In genomic region chr3:127915115-127915936, GRCh38 we compare ENCODE assay signal across 9 cellular contexts. TPM values are rescaled to one million over a fixed set of nuclear protein-coding genes. Genes with fewer than 3 reads are reported as not detected.
DNase-seq lines count a peak whose midpoint lies in the region; ATAC-seq and TF ChIP-seq lines count a peak whose summit lies in the region.
"Had no signal": no experiment of that assay in that cellular context is flagged by ENCODE, and none has a peak within 500 bp of the region (broad histone marks: within the 10 kb centered on the region; RNA-seq: fewer than 3 reads in every experiment).

A gene with protein sequence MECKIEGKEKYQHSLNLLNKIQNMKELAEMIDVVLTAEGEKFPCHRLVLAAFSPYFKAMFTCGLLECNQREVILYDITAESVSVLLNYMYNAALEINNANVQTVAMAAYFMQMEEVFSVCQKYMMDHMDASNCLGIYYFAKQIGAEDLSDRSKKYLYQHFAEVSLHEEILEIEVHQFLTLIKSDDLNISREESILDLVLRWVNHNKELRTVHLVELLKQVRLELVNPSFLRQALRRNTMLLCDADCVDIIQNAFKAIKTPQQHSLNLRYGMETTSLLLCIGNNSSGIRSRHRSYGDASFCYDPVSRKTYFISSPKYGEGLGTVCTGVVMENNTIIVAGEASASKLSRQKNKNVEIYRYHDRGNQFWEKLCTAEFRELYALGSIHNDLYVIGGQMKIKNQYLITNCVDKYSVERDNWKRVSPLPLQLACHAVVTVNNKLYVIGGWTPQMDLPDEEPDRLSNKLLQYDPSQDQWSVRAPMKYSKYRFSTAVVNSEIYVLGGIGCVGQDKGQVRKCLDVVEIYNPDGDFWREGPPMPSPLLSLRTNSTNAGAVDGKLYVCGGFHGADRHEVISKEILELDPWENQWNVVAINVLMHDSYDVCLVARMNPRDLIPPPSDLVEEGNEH (plus strand): TSS chr3:127915232. CDS start chr3:127923062, 7,830 bp downstream.

- H3K9me3 ChIP-seq in neural progenitor cell (ENCODE audit: low read depth), result no peaks in the 10 kb centered on the region

- peaks cover 4% of the 10 kb centered on the region for H3K4me1 Mint-ChIP-seq in neural progenitor cell

- no peaks in the 10 kb centered on the region for H3F3A ChIP-seq in neural progenitor cell (ENCODE audit: low read depth)

- peaks cover 8% of the 10 kb centered on the region for H3K9me3 Mint-ChIP-seq in neural progenitor cell

- H3K27me3 ChIP-seq in neural progenitor cell, result peaks cover 52% of the 10 kb centered on the region

- no peaks in the 10 kb centered on the region for H4K20me1 ChIP-seq in neural progenitor cell (ENCODE audit: low read depth)

- H3K27ac ChIP-seq in neural progenitor cell, result no peak within 1 kb of the TSS

- H3K27me3 Mint-ChIP-seq in neural progenitor cell (ENCODE audit: insufficient read depth, low read depth), result peaks cover 2% of the 10 kb centered on the region

- ATAC-seq in HG03175 (IDR thresholded peaks at IDR 0.05; ENCODE audit: unreplicated experiment) (no peak), HG02642 (IDR thresholded peaks at IDR 0.05; ENCODE audit: poor library complexity, unreplicated experiment) (no peak)

- no peak within 1 kb of the TSS for H3K4me3 Mint-ChIP-seq in neural progenitor cell
- H3K4me3 Mint-ChIP-seq: activated T-cell treated with anti-CD3 and anti-CD28 coated beads, Interleukin-2, amount 50 U/mL, for 4 hours had no signal

- no peaks in the 10 kb centered on the region for H3K36me3 Mint-ChIP-seq in neural progenitor cell

- TF ChIP-seq CTCF in AG10803 (conservative IDR thresholded peaks at IDR 0.05; ENCODE audit: low read length) (no peak), fibroblast of the aortic adventitia (IDR thresholded peaks at IDR 0.05; ENCODE audit: insufficient read depth, low read length) (no peak), neural progenitor cell (IDR thresholded peaks at IDR 0.05) (no peak)

- no peaks in the 10 kb centered on the region for H3K79me2 ChIP-seq in neural progenitor cell (ENCODE audit: low read depth)

- peak within 1 kb of the TSS; percentile 44 for H2AFZ ChIP-seq in neural progenitor cell (replicated peaks)

- no peaks in the 10 kb centered on the region for H3K36me3 ChIP-seq in neural progenitor cell

- H3K27ac Mint-ChIP-seq in neural progenitor cell, result no peak within 1 kb of the TSS

- no peak within 1 kb of the TSS for H3K9ac ChIP-seq in neural progenitor cell

- peaks cover 11% of the 10 kb centered on the region for H3K4me1 ChIP-seq in neural progenitor cell

- H3K4me2 ChIP-seq in neural progenitor cell, result peak within 1 kb of the TSS; percentile 49

- H3K4me3 ChIP-seq in AG10803 (ENCODE audit: low read length), result peak within 1 kb of the TSS; percentile 49
- H3K4me3 ChIP-seq in fibroblast of the aortic adventitia (ENCODE audit: low read depth, low read length), result peak within 1 kb of the TSS; percentile 59
- H3K4me3 ChIP-seq in neural progenitor cell, result peak within 1 kb of the TSS; percentile 5

- DNase-seq in AG10803 (ENCODE audit: low read depth) (no peak), NCI-H526 treated with DMSO at 0.1 percent for 48 hours (lab: John Stamatoyannopoulos, UW) (peak; percentile 22), fibroblast of the aortic adventitia (ENCODE audit: low read depth) (no peak), neural progenitor cell (ENCODE audit: low spot score) (peak; percentile 50), cerebellar nuclear complex (lab: John Stamatoyannopoulos, UW) (no peak), globus pallidus (ENCODE audit: low spot score) (no peak)
- DNase-seq: activated T-cell treated with anti-CD3 and anti-CD28 coated beads, Interleukin-2, amount 50 U/mL, for 4 hours had no signal

RNA-seq across cellular contexts. Expression of the gene that starts here (rescaled TPM):
- total RNA-seq in fibroblast of the aortic adventitia (ENCODE audit: low replicate concordance) (under 0.01 TPM in 1 of 2 replicates, not detected in the other), neural progenitor cell (ENCODE audit: low replicate concordance) (0.15 TPM in 1 of 2 replicates, not detected in the other)

Comparison
In these comparisons a context has a peak if more than half of its experiments do, and no peak if none do; other contexts are left out.
1. Peak in DNase-seq, H3K4me3 ChIP-seq and H3K4me2 ChIP-seq in neural progenitor cell; RNA of the gene not detected or under 1 TPM.
2. H3K4me3 ChIP-seq: peak in every context shown above with its lines; median percentile 59 in fibroblast of the aortic adventitia; 49 in AG10803; 5 in neural progenitor cell.